28 cellular contexts compared by ENCODE assay signal in genomic region chr22:48520207-48520606, GRCh38.
"Had no signal": no experiment of that assay in that cellular context is flagged by ENCODE, and none has a peak within 500 bp of the region (broad histone marks: within the 10 kb centered on the region; RNA-seq: fewer than 3 reads in every experiment).

No MANE protein-coding gene starts in this region.

- ATAC-seq: naive thymus-derived CD4-positive, alpha-beta T cell; natural killer cell; psoas muscle; right cardiac atrium; right lobe of liver; stimulated activated effector memory CD8-positive, alpha-beta T cell treated with anti-CD3 and anti-CD28 coated beads, Interleukin-12 subunit alpha, Interleukin-12 subunit beta, amount 100 ng/mL, for 72 hours; stimulated activated naive B cell treated with anti-CD40 and anti-IgM and Interleukin-4, amounts not matched to agents 10 μg/mL and 1 μg/mL and 100 μg/mL, for 72 hours; upper lobe of right lung had no signal

- H3K27ac Mint-ChIP-seq: naive thymus-derived CD4-positive, alpha-beta T cell; natural killer cell; nephron; progenitor cell of endocrine pancreas; stimulated activated effector memory CD8-positive, alpha-beta T cell treated with anti-CD3 and anti-CD28 coated beads, Interleukin-12 subunit alpha, Interleukin-12 subunit beta, amount 100 ng/mL, for 72 hours; stimulated activated naive B cell treated with anti-CD40 and anti-IgM and Interleukin-4, amounts not matched to agents 10 μg/mL and 1 μg/mL and 100 μg/mL, for 72 hours; stimulated activated naive CD8-positive, alpha-beta T cell treated with anti-CD3 and anti-CD28 coated beads, Interleukin-15, Interleukin-2, amounts not matched to agents 100 ng/mL and 50 ng/mL, for 24 hours; type B pancreatic cell had no signal

- H3K9me3 ChIP-seq: ovary, psoas muscle, right lobe of liver, sigmoid colon, stomach, thoracic aorta, thyroid gland, transverse colon, upper lobe of right lung, uterus had no signal

- H3K27me3 Mint-ChIP-seq: naive thymus-derived CD4-positive, alpha-beta T cell; stimulated activated naive CD8-positive, alpha-beta T cell treated with anti-CD3 and anti-CD28 coated beads, Interleukin-15, Interleukin-2, amounts not matched to agents 100 ng/mL and 50 ng/mL, for 24 hours; type B pancreatic cell had no signal

- DNase-seq: naive thymus-derived CD4-positive, alpha-beta T cell; natural killer cell; occipital lobe; ovary; posterior cingulate gyrus; psoas muscle; right cardiac atrium; right lobe of liver; sigmoid colon; small intestine; stimulated activated CD4-positive, alpha-beta T cell treated with anti-CD3 and anti-CD28 coated beads, Interleukin-15, amount 100 ng/mL, for 24 hours; stimulated activated CD4-positive, alpha-beta T cell treated with anti-CD3 and anti-CD28 coated beads, Interleukin-2, amount 100 ng/mL, for 24 hours; stimulated activated CD4-positive, alpha-beta T cell treated with anti-CD3 and anti-CD28 coated beads, Interleukin-2, amount 100 ng/mL, for 48 hours; stimulated activated CD4-positive, alpha-beta T cell treated with anti-CD3 and anti-CD28 coated beads, Interleukin-4, amount 100 ng/mL, for 24 hours; stimulated activated naive B cell treated with anti-CD40 and anti-IgM and Interleukin-4, amounts not matched to agents 10 μg/mL and 1 μg/mL and 100 μg/mL, for 72 hours; stimulated activated naive CD4-positive, alpha-beta T cell treated with Interleukin-2 at 50 U/mL for 16 hours; stomach; thyroid gland; transverse colon; upper lobe of right lung; uterus had no signal

- H3K9me3 Mint-ChIP-seq: naive thymus-derived CD4-positive, alpha-beta T cell; natural killer cell; nephron; stimulated activated effector memory CD8-positive, alpha-beta T cell treated with anti-CD3 and anti-CD28 coated beads, Interleukin-12 subunit alpha, Interleukin-12 subunit beta, amount 100 ng/mL, for 72 hours; stimulated activated naive B cell treated with anti-CD40 and anti-IgM and Interleukin-4, amounts not matched to agents 10 μg/mL and 1 μg/mL and 100 μg/mL, for 72 hours; stimulated activated naive CD8-positive, alpha-beta T cell treated with anti-CD3 and anti-CD28 coated beads, Interleukin-15, Interleukin-2, amounts not matched to agents 100 ng/mL and 50 ng/mL, for 24 hours; type B pancreatic cell had no signal

- H3K79me2 ChIP-seq: parathyroid adenoma had no signal

- H3K36me3 ChIP-seq: ovary, right lobe of liver, sigmoid colon, stomach, thoracic aorta, thyroid gland, transverse colon, upper lobe of right lung, uterus had no signal

- H3K4me1 ChIP-seq: parathyroid adenoma, psoas muscle, right lobe of liver, sigmoid colon, stomach, thyroid gland, transverse colon, upper lobe of right lung, uterus had no signal

- H3K9ac ChIP-seq: parathyroid adenoma had no signal

- H3K4me3 Mint-ChIP-seq: naive thymus-derived CD4-positive, alpha-beta T cell; natural killer cell; nephron; stimulated activated effector memory CD8-positive, alpha-beta T cell treated with anti-CD3 and anti-CD28 coated beads, Interleukin-12 subunit alpha, Interleukin-12 subunit beta, amount 100 ng/mL, for 72 hours; stimulated activated naive B cell treated with anti-CD40 and anti-IgM and Interleukin-4, amounts not matched to agents 10 μg/mL and 1 μg/mL and 100 μg/mL, for 72 hours; stimulated activated naive CD8-positive, alpha-beta T cell treated with anti-CD3 and anti-CD28 coated beads, Interleukin-15, Interleukin-2, amounts not matched to agents 100 ng/mL and 50 ng/mL, for 24 hours; type B pancreatic cell had no signal

- H2AFZ ChIP-seq: parathyroid adenoma had no signal

- H3K4me3 ChIP-seq: ovary, psoas muscle, right lobe of liver, sigmoid colon, stomach, thoracic aorta, thyroid gland, transverse colon, upper lobe of right lung, uterus had no signal

- H3K36me3 Mint-ChIP-seq: naive thymus-derived CD4-positive, alpha-beta T cell; natural killer cell; stimulated activated effector memory CD8-positive, alpha-beta T cell treated with anti-CD3 and anti-CD28 coated beads, Interleukin-12 subunit alpha, Interleukin-12 subunit beta, amount 100 ng/mL, for 72 hours; stimulated activated naive B cell treated with anti-CD40 and anti-IgM and Interleukin-4, amounts not matched to agents 10 μg/mL and 1 μg/mL and 100 μg/mL, for 72 hours; type B pancreatic cell had no signal

- H3K27ac ChIP-seq: ovary, parathyroid adenoma, psoas muscle, right lobe of liver, sigmoid colon, stomach, thoracic aorta, thyroid gland, transverse colon, upper lobe of right lung, uterus had no signal

- H3K27me3 ChIP-seq: ovary, right lobe of liver, sigmoid colon, thyroid gland, transverse colon, upper lobe of right lung, uterus had no signal

- H3K4me1 Mint-ChIP-seq: naive thymus-derived CD4-positive, alpha-beta T cell; natural killer cell; nephron; stimulated activated effector memory CD8-positive, alpha-beta T cell treated with anti-CD3 and anti-CD28 coated beads, Interleukin-12 subunit alpha, Interleukin-12 subunit beta, amount 100 ng/mL, for 72 hours; stimulated activated naive B cell treated with anti-CD40 and anti-IgM and Interleukin-4, amounts not matched to agents 10 μg/mL and 1 μg/mL and 100 μg/mL, for 72 hours had no signal
